ENCODE assay signal across 13 cellular contexts in the genomic region with DNA sequence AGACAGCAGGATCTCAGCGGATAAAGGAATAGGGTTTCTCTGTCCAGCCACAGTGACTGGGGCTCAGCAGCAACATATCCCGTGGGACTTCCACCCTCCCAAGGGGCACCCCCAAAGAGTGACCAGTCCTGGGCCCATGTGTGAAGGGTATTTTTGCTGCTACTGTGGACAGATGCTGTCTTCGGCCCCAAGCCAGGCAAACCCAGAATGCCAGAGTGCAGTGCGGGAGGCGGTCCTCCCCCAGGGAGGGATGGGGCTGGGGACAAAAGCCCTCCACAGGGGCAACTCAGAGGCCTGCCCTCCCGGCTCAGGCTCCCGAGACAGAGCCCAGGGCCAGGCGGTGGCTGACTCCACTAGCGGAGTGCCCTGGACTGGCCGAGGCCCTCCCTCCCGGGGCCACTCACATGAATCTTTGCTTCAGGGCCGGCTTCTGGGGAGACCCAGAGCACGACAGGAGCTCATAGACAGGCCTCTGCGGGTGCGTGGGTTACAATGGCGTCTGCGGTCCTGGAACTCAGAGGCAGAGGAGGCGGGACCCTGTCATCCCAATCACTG. TPM values are rescaled to one million over a fixed set of nuclear protein-coding genes. Genes with fewer than 3 reads are reported as not detected.
DNase-seq lines count a peak whose midpoint lies in the region; ATAC-seq lines count a peak whose summit lies in the region.
"Had no signal": no experiment of that assay in that cellular context is flagged by ENCODE, and none has a peak within 500 bp of the region (broad histone marks: within the 10 kb centered on the region; RNA-seq: fewer than 3 reads in every experiment).

No MANE protein-coding gene starts in this region.

- no peak for ATAC-seq in stimulated activated effector memory CD8-positive, alpha-beta T cell treated with anti-CD3 and anti-CD28 coated beads, Interleukin-12 subunit alpha, Interleukin-12 subunit beta, amount 100 ng/mL, for 72 hours
- ATAC-seq in GM19035 (IDR thresholded peaks at IDR 0.05; ENCODE audit: unreplicated experiment) = no peak

- H2AK5ac ChIP-seq in mesenchymal stem cell (ENCODE audit: low read length, severe bottlenecking) = peak overlapping the region; percentile 69

- H3K9me3 Mint-ChIP-seq in IgD-negative memory B cell = peaks cover 0 to 8% (median 2%) of the 10 kb centered on the region in 3 donors
- peaks cover 20% of the 10 kb centered on the region for H3K9me3 Mint-ChIP-seq in dendritic cell treated with granulocyte-macrophage colony-stimulating factor and Interleukin-4, amounts not matched to agents 40 ng/mL and 50 ng/mL, for 4 days
- peaks cover 5% of the 10 kb centered on the region for H3K9me3 Mint-ChIP-seq in stimulated activated effector memory CD8-positive, alpha-beta T cell treated with anti-CD3 and anti-CD28 coated beads, Interleukin-12 subunit alpha, Interleukin-12 subunit beta, amount 100 ng/mL, for 72 hours

- no peak overlapping the region for H3K23ac ChIP-seq in mesenchymal stem cell (ENCODE audit: low read length in 2 of 2)

- DNase-seq in mesenchymal stem cell = no peak
- DNase-seq in stimulated activated effector memory CD8-positive, alpha-beta T cell treated with anti-CD3 and anti-CD28 coated beads, Interleukin-12 subunit alpha, Interleukin-12 subunit beta, amount 100 ng/mL, for 72 hours (ENCODE audit: low spot score in 2 of 2) = no peak
- no peak for DNase-seq in NCI-H146 treated with DMSO at 0.1 percent for 48 hours (lab: John Stamatoyannopoulos, UW; ENCODE audit: unreplicated experiment)
- DNase-seq in OCI-M1 (lab: John Stamatoyannopoulos, UW) = no peak
- no peak for DNase-seq in activated CD4-positive, alpha-beta T cell treated with anti-CD3 and anti-CD28 coated beads for 4 hours
- DNase-seq: HCEC 1CT, KG1, NCI-H2171 treated with DMSO at 0.1 percent for 48 hours had no signal

- peak overlapping the region; percentile 59 to 97 for H2BK12ac ChIP-seq in mesenchymal stem cell (ENCODE audit: low read length in 2 of 2)

- H3K27ac Mint-ChIP-seq in IgD-negative memory B cell = no peak overlapping the region
- peak overlapping the region; percentile 58 for H3K27ac Mint-ChIP-seq in dendritic cell treated with granulocyte-macrophage colony-stimulating factor and Interleukin-4, amounts not matched to agents 40 ng/mL and 50 ng/mL, for 4 days
- no peak overlapping the region for H3K27ac Mint-ChIP-seq in stimulated activated effector memory CD8-positive, alpha-beta T cell treated with anti-CD3 and anti-CD28 coated beads, Interleukin-12 subunit alpha, Interleukin-12 subunit beta, amount 100 ng/mL, for 72 hours
- H3K27ac Mint-ChIP-seq: progenitor cell of endocrine pancreas had no signal

- peaks cover 0 to 3% of the 10 kb centered on the region in 2 experiments for H3K36me3 ChIP-seq in mesenchymal stem cell (ENCODE audit: control insufficient read depth in 1 of 2, insufficient read depth in 2 of 2, low read depth in 1 of 2, low read length in 2 of 2)

- H2BK15ac ChIP-seq in mesenchymal stem cell (ENCODE audit: low read depth, poor library complexity, severe bottlenecking) = peak overlapping the region; percentile 63

- intact Hi-C loops in dendritic cell treated with granulocyte-macrophage colony-stimulating factor and Interleukin-4, amounts not matched to agents 40 ng/mL and 50 ng/mL, for 4 days (cut with micrococcal nuclease) = no loop called here

- H2AFZ ChIP-seq in mesenchymal stem cell (ENCODE audit: low read depth, low read length) = no peak overlapping the region

- H3K79me1 ChIP-seq in mesenchymal stem cell (replicated peaks; ENCODE audit: low read length, poor library complexity, severe bottlenecking) = peaks cover 3% of the 10 kb centered on the region

- no peaks in the 10 kb centered on the region for H3K27me3 Mint-ChIP-seq in IgD-negative memory B cell
- H3K27me3 Mint-ChIP-seq in dendritic cell treated with granulocyte-macrophage colony-stimulating factor and Interleukin-4, amounts not matched to agents 40 ng/mL and 50 ng/mL, for 4 days = no peaks in the 10 kb centered on the region

- no peak overlapping the region for H3K4me2 ChIP-seq in mesenchymal stem cell (ENCODE audit: low read length, poor library complexity, severe bottlenecking)

- WGBS in mesenchymal stem cell = 90% methylated on average over 18 of the region's 18 CpGs

- H3K4me3 ChIP-seq in mesenchymal stem cell (ENCODE audit: insufficient read depth in 1 of 2, low read depth in 1 of 2, low read length in 2 of 2) = no peak overlapping the region

- H3K27me3 ChIP-seq in mesenchymal stem cell (ENCODE audit: control insufficient read depth in 1 of 2, insufficient read depth in 1 of 2, low read length in 2 of 2) = no peaks in the 10 kb centered on the region

- no peak overlapping the region for H3K27ac ChIP-seq in mesenchymal stem cell (ENCODE audit: low read length, poor library complexity, severe bottlenecking)

- H3K36me3 Mint-ChIP-seq in IgD-negative memory B cell = peaks cover 2% of the 10 kb centered on the region
- H3K36me3 Mint-ChIP-seq in dendritic cell treated with granulocyte-macrophage colony-stimulating factor and Interleukin-4, amounts not matched to agents 40 ng/mL and 50 ng/mL, for 4 days (ENCODE audit: low read depth) = peaks cover 24% of the 10 kb centered on the region
- H3K36me3 Mint-ChIP-seq in stimulated activated effector memory CD8-positive, alpha-beta T cell treated with anti-CD3 and anti-CD28 coated beads, Interleukin-12 subunit alpha, Interleukin-12 subunit beta, amount 100 ng/mL, for 72 hours = no peaks in the 10 kb centered on the region

- H2BK5ac ChIP-seq in mesenchymal stem cell (ENCODE audit: low read depth, low read length, poor library complexity, severe bottlenecking) = no peak overlapping the region

- H3K4me1 ChIP-seq in mesenchymal stem cell (ENCODE audit: control insufficient read depth, insufficient read depth, low read depth, low read length) = peaks cover 62% of the 10 kb centered on the region

- peak overlapping the region; percentile 63 for H3K9ac ChIP-seq in mesenchymal stem cell (ENCODE audit: low read length)

- H3K4ac ChIP-seq in mesenchymal stem cell (ENCODE audit: low read depth in 1 of 2, low read length in 2 of 2) = peak overlapping the region; percentile 54 to 55

- H4K91ac ChIP-seq in mesenchymal stem cell (ENCODE audit: low read length) = peak overlapping the region; percentile 97

- H3K18ac ChIP-seq in mesenchymal stem cell (ENCODE audit: low read depth in 1 of 2, low read length in 2 of 2) = peak overlapping the region; percentile 82 to 94

- peak overlapping the region in 1 of 2 experiments; percentile 36 for H3K14ac ChIP-seq in mesenchymal stem cell (ENCODE audit: low read length in 2 of 2)

- H3K4me3 Mint-ChIP-seq in IgD-negative memory B cell = peak overlapping the region in 3 of 4 donors; percentile 16 to 73 (median 20)
- no peak overlapping the region for H3K4me3 Mint-ChIP-seq in dendritic cell treated with granulocyte-macrophage colony-stimulating factor and Interleukin-4, amounts not matched to agents 40 ng/mL and 50 ng/mL, for 4 days
- peak overlapping the region; percentile 27 for H3K4me3 Mint-ChIP-seq in stimulated activated effector memory CD8-positive, alpha-beta T cell treated with anti-CD3 and anti-CD28 coated beads, Interleukin-12 subunit alpha, Interleukin-12 subunit beta, amount 100 ng/mL, for 72 hours

- peak overlapping the region; percentile 27 for H2BK120ac ChIP-seq in mesenchymal stem cell (ENCODE audit: low read depth, low read length)

- peaks cover 0 to 5% (median 3%) of the 10 kb centered on the region in 3 donors for H3K4me1 Mint-ChIP-seq in IgD-negative memory B cell
- peaks cover 54% of the 10 kb centered on the region for H3K4me1 Mint-ChIP-seq in dendritic cell treated with granulocyte-macrophage colony-stimulating factor and Interleukin-4, amounts not matched to agents 40 ng/mL and 50 ng/mL, for 4 days (ENCODE audit: low read depth)
- H3K4me1 Mint-ChIP-seq in stimulated activated effector memory CD8-positive, alpha-beta T cell treated with anti-CD3 and anti-CD28 coated beads, Interleukin-12 subunit alpha, Interleukin-12 subunit beta, amount 100 ng/mL, for 72 hours = peaks cover 20% of the 10 kb centered on the region

- H4K8ac ChIP-seq in mesenchymal stem cell (ENCODE audit: low read length) = peak overlapping the region; percentile 51

- peaks cover 9% of the 10 kb centered on the region for H3K9me3 ChIP-seq in mesenchymal stem cell (ENCODE audit: control insufficient read depth, low read length)

RNA-seq across cellular contexts. Expression of gene WNT7B, which starts 34.7 kb away (rescaled TPM):
- polyA plus RNA-seq in IgD-negative memory B cell = not detected
- polyA plus RNA-seq in mesenchymal stem cell (2013, experiment 1 of 2) = not detected
- polyA plus RNA-seq in mesenchymal stem cell (2013, experiment 2 of 2) = not detected
- polyA plus RNA-seq: aorta had no signal
